21 cellular contexts compared by ENCODE assay signal in the genomic region with DNA sequence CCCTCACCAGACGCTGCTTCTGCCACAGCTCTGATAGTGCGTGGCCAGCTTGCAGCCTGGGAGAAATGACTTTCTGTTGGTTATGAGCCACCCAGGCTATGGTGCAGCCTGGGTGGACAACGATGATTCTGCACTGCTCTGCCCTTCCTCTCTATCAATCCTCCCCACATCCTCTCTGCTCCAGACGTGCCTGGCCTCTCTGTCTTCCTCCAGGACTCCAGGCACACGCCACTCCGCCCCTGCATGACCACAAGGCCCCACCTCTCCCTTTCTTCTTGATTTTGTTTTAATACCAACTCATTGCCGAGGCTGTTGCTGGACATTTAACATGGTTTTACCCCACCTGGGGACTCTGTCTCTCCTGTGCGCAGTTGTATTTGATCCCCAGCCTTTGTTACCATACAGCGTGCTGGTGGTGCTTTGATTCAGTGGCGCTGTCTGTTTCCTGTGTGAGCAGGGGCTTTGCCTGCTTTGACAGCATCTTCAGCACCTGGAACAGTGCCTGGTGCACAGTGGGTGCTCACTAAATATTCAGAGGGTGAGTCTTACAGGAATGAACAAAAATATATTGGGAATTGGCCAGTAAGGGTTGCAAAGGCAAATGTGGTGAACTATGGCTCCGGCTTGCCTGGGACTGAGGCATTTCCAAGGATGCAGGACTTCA.
DNase-seq lines count a peak whose midpoint lies in the region; ATAC-seq and TF ChIP-seq lines count a peak whose summit lies in the region.
"Had no signal": no experiment of that assay in that cellular context is flagged by ENCODE, and none has a peak within 500 bp of the region (broad histone marks: within the 10 kb centered on the region; RNA-seq: fewer than 3 reads in every experiment).

No MANE protein-coding gene starts in this region.

- peaks cover 68% of the 10 kb centered on the region for H3K4me1 ChIP-seq in DND-41 (ENCODE audit: insufficient read depth, low read length)
- H3K4me1 ChIP-seq: SJCRH30 had no signal

- no peak for TF ChIP-seq CTCF in DND-41 (IDR thresholded peaks at IDR 0.05; ENCODE audit: borderline replicate concordance, extremely low read depth, low read length, poor library complexity, severe bottlenecking)
- no peak for TF ChIP-seq CTCF in WTC11 (IDR thresholded peaks at IDR 0.05)

- H3K9me3 Mint-ChIP-seq in WTC11, result 0 out of 2 replicates have a peak, but pooled peaks cover 3% of the 10 kb centered on the region
- H3K9me3 Mint-ChIP-seq: CD4-positive, CD25-positive, alpha-beta regulatory T cell had no signal

- DNase-seq in DND-41 (peak; percentile 68), UCSD-AML1 (lab: John Stamatoyannopoulos, UW; ENCODE audit: unreplicated experiment) (peak; percentile 28), mesenteric fat pad (ENCODE audit: low spot score) (peak; percentile 24), NCI-H526 (lab: John Stamatoyannopoulos, UW) (no peak), WTC11 (ENCODE audit: low spot score) (no peak), NCI-H1092 (lab: John Stamatoyannopoulos, UW) (no peak)
- DNase-seq in Jurkat, Clone E6-1 (ENCODE audit: low read depth, low spot score), result peak; percentile 74
- DNase-seq: ACHN; Calu3; CD4-positive, CD25-positive, alpha-beta regulatory T cell; DMS79; Kasumi-1; MV-4-11; NCI-H1436 treated with DMSO at 0.1 percent for 48 hours; NCI-H2081 treated with DMSO at 0.1 percent for 48 hours; NCI-H2227 treated with DMSO at 0.1 percent for 48 hours; NCI-H526 treated with DMSO at 0.1 percent for 48 hours; NK-92 treated with Interleukin-12 subunit alpha and Interleukin-12 subunit beta, amount 100 ng/mL, for 24 hours; SJCRH30 had no signal

- ATAC-seq in DND-41 (ENCODE audit: insufficient read depth, low read depth) (peak; percentile 88), HG03108 (IDR thresholded peaks at IDR 0.05; ENCODE audit: unreplicated experiment) (no peak), WTC11 (no peak)

- no peak overlapping the region for H3K27ac Mint-ChIP-seq in WTC11
- H3K27ac Mint-ChIP-seq: CD4-positive, CD25-positive, alpha-beta regulatory T cell had no signal

- no peaks in the 10 kb centered on the region; the same call in none of the 2 replicates for H3K36me3 Mint-ChIP-seq in WTC11
- H3K36me3 Mint-ChIP-seq: CD4-positive, CD25-positive, alpha-beta regulatory T cell had no signal

- H3K36me3 ChIP-seq in DND-41 (ENCODE audit: insufficient read depth, low read length), result peaks cover 33% of the 10 kb centered on the region
- H3K36me3 ChIP-seq: SJCRH30 had no signal

- H3K9ac ChIP-seq in DND-41 (ENCODE audit: low read depth, low read length), result no peak overlapping the region

- H3K27ac ChIP-seq in DND-41 (ENCODE audit: low read length), result peak overlapping the region; percentile 53
- H3K27ac ChIP-seq: RWPE1, SJCRH30 had no signal

- no peak overlapping the region for H3K4me2 ChIP-seq in DND-41 (ENCODE audit: insufficient read depth, low read length)

- H3K4me3 Mint-ChIP-seq in WTC11, result no peak overlapping the region
- H3K4me3 Mint-ChIP-seq: CD4-positive, CD25-positive, alpha-beta regulatory T cell had no signal

- peaks cover 84% of the 10 kb centered on the region for H3K27me3 Mint-ChIP-seq in WTC11 (ENCODE audit: low read depth)

- H3K9me3 ChIP-seq in DND-41 (ENCODE audit: insufficient read depth, low read length, severe bottlenecking), result no peaks in the 10 kb centered on the region
- H3K9me3 ChIP-seq: SJCRH30 had no signal

- POLR2A ChIA-PET in WTC11 (lab: Charles Lee), result no interaction called here

- peaks cover 19% of the 10 kb centered on the region; the same call in 1 of the 2 replicates for H3K79me2 ChIP-seq in DND-41 (ENCODE audit: insufficient read depth, low read length)

- CTCF ChIA-PET in WTC11 (lab: Charles Lee), result interaction anchor here (0.9 kb wide), 1 partner anchor 182 kb away, joined by 3 read pairs; no protein-coding TSS in a partner anchor

- H4K20me1 ChIP-seq in DND-41 (ENCODE audit: insufficient read depth, low read length), result no peaks in the 10 kb centered on the region

- peaks cover 4% of the 10 kb centered on the region for H3K4me1 Mint-ChIP-seq in WTC11
- H3K4me1 Mint-ChIP-seq: CD4-positive, CD25-positive, alpha-beta regulatory T cell had no signal

- H2AFZ ChIP-seq in DND-41 (ENCODE audit: low read depth, low read length), result no peak overlapping the region

- H3K4me3 ChIP-seq in DND-41 (ENCODE audit: low read depth in 1 of 2, low read length in 2 of 2), result no peak overlapping the region
- H3K4me3 ChIP-seq in Jurkat, Clone E6-1 (ENCODE audit: low read length), result no peak overlapping the region
- H3K4me3 ChIP-seq: SJCRH30 had no signal

- H3K27me3 ChIP-seq in DND-41 (ENCODE audit: insufficient read depth, low read length, poor library complexity), result no peaks in the 10 kb centered on the region

TF ChIP-seq in WTC11, 78 proteins besides CTCF, POLR2A, EP300 and RAD21:
- no peak for TF ChIP-seq OVOL2 (CRISPR knock-in tag; IDR thresholded peaks at IDR 0.05; ENCODE audit: borderline replicate concordance)
- TF ChIP-seq, protein P1, sequence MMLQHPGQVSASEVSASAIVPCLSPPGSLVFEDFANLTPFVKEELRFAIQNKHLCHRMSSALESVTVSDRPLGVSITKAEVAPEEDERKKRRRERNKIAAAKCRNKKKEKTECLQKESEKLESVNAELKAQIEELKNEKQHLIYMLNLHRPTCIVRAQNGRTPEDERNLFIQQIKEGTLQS (CRISPR knock-in tag; conservative IDR thresholded peaks at IDR 0.05), result no peak
- TF ChIP-seq ETV6 (CRISPR knock-in tag; IDR thresholded peaks at IDR 0.05), result no peak
- TF ChIP-seq NFYB (CRISPR knock-in tag; conservative IDR thresholded peaks at IDR 0.05; ENCODE audit: low read depth), result no peak
- TF ChIP-seq GABPB1 (CRISPR knock-in tag; IDR thresholded peaks at IDR 0.05), result no peak
- no peak for TF ChIP-seq NFE2L1 (CRISPR knock-in tag; IDR thresholded peaks at IDR 0.05)
- TF ChIP-seq, protein P2, sequence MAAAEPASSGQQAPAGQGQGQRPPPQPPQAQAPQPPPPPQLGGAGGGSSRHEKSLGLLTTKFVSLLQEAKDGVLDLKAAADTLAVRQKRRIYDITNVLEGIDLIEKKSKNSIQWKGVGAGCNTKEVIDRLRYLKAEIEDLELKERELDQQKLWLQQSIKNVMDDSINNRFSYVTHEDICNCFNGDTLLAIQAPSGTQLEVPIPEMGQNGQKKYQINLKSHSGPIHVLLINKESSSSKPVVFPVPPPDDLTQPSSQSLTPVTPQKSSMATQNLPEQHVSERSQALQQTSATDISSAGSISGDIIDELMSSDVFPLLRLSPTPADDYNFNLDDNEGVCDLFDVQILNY (CRISPR knock-in tag; IDR thresholded peaks at IDR 0.05), result no peak

Comparison
In these comparisons a context has a peak if more than half of its experiments do, and no peak if none do; other contexts are left out.
1. DNase-seq: peak in DND-41 (single experiment), Jurkat, Clone E6-1 (single experiment), UCSD-AML1 (single experiment) and mesenteric fat pad (single experiment); none in NCI-H526 (0 of 2), WTC11 (single experiment) and NCI-H1092 (single experiment).